16 cellular contexts compared by ENCODE assay signal in genomic region chr17:37610971-37611370, GRCh38. TPM values are rescaled to one million over a fixed set of nuclear protein-coding genes. Genes with fewer than 3 reads are reported as not detected.
A peak's percentile ranks its signal among the peaks of the same experiment; 100 is the strongest.
DNase-seq lines count a peak whose midpoint lies in the region; ATAC-seq, FAIRE-seq and TF ChIP-seq lines count a peak whose summit lies in the region.
"Had no signal": no experiment of that assay in that cellular context is flagged by ENCODE, and none has a peak within 500 bp of the region (broad histone marks: within the 10 kb centered on the region; RNA-seq: fewer than 3 reads in every experiment).

No MANE protein-coding gene starts in this region.

- H3K4me1 Mint-ChIP-seq in Calu3 (ENCODE audit: low read depth, unreplicated experiment) (peaks cover 28% of the 10 kb centered on the region), natural killer cell (peaks cover 30 to 31% of the 10 kb centered on the region in 2 donors)
- H3K4me1 Mint-ChIP-seq in activated T-helper 1 cell treated with anti-CD3 and anti-CD28 coated beads, Interleukin-12 subunit alpha, Interleukin-12 subunit beta, Interleukin-2, Interleukin-4 antibody, amounts not matched to agents 30 ng/mL and 10 ng/mL and 1 ng/mL, durations not matched to agents 14 hours and 24 hours and 36 hours (ENCODE audit: low read depth) = peaks cover 20% of the 10 kb centered on the region

- H3K4me3 Mint-ChIP-seq in Calu3 (ENCODE audit: low read depth, unreplicated experiment) (no peak overlapping the region), natural killer cell (peak overlapping the region; percentile 21)
- H3K4me3 Mint-ChIP-seq in activated T-helper 1 cell treated with anti-CD3 and anti-CD28 coated beads, Interleukin-12 subunit alpha, Interleukin-12 subunit beta, Interleukin-2, Interleukin-4 antibody, amounts not matched to agents 30 ng/mL and 10 ng/mL and 1 ng/mL, durations not matched to agents 14 hours and 24 hours and 36 hours = peak overlapping the region; percentile 1
- H3K4me3 Mint-ChIP-seq: activated CD8-positive, alpha-beta memory T cell treated with anti-CD3 and anti-CD28 coated beads, Interleukin-2, amount 10 ng/mL, durations not matched to agents 7 days and 5 days had no signal

- H3K27ac ChIP-seq in WERI-Rb-1 = no peak overlapping the region; the same call in 1 of the 2 replicates
- H3K27ac ChIP-seq: colonic mucosa, vagina had no signal

- no peak for TF ChIP-seq CTCF in Calu3 (IDR thresholded peaks at IDR 0.05; ENCODE audit: unreplicated experiment)
- no peak for TF ChIP-seq CTCF in natural killer cell (IDR thresholded peaks at IDR 0.05)
- no peak for TF ChIP-seq CTCF in WERI-Rb-1 (IDR thresholded peaks at IDR 0.05; ENCODE audit: low read depth, low read length)

- H3K36me3 ChIP-seq in WERI-Rb-1 = peaks cover 31% of the 10 kb centered on the region
- H3K36me3 ChIP-seq: colonic mucosa had no signal

- CTCF ChIA-PET in Calu3 (lab: Charles Lee) = interaction anchor here (1.0 to 1.9 kb wide), 3 partner anchors 33 to 205 kb away, joined by 3 to 4 read pairs (median 3); no protein-coding TSS in a partner anchor

- H3K27ac Mint-ChIP-seq in Calu3 (ENCODE audit: unreplicated experiment) (peak overlapping the region; percentile 21), natural killer cell (peak overlapping the region; percentile 47 to 94)
- no peak overlapping the region for H3K27ac Mint-ChIP-seq in activated T-helper 1 cell treated with anti-CD3 and anti-CD28 coated beads, Interleukin-12 subunit alpha, Interleukin-12 subunit beta, Interleukin-2, Interleukin-4 antibody, amounts not matched to agents 30 ng/mL and 10 ng/mL and 1 ng/mL, durations not matched to agents 14 hours and 24 hours and 36 hours
- H3K27ac Mint-ChIP-seq: activated CD8-positive, alpha-beta memory T cell treated with anti-CD3 and anti-CD28 coated beads, Interleukin-2, amount 10 ng/mL, durations not matched to agents 7 days and 5 days had no signal

- H3K9me3 Mint-ChIP-seq in Calu3 (ENCODE audit: low read depth, unreplicated experiment) (no peaks in the 10 kb centered on the region), natural killer cell (no peaks in the 10 kb centered on the region)
- no peaks in the 10 kb centered on the region for H3K9me3 Mint-ChIP-seq in activated T-helper 1 cell treated with anti-CD3 and anti-CD28 coated beads, Interleukin-12 subunit alpha, Interleukin-12 subunit beta, Interleukin-2, Interleukin-4 antibody, amounts not matched to agents 30 ng/mL and 10 ng/mL and 1 ng/mL, durations not matched to agents 14 hours and 24 hours and 36 hours
- H3K9me3 Mint-ChIP-seq: naive thymus-derived CD8-positive, alpha-beta T cell had no signal

- no peak for FAIRE-seq in GM19239 (lab: Jason Lieb, UNC)

- no peaks in the 10 kb centered on the region for H3K27me3 Mint-ChIP-seq in Calu3 (ENCODE audit: unreplicated experiment)
- no peaks in the 10 kb centered on the region for H3K27me3 Mint-ChIP-seq in activated T-helper 1 cell treated with anti-CD3 and anti-CD28 coated beads, Interleukin-12 subunit alpha, Interleukin-12 subunit beta, Interleukin-2, Interleukin-4 antibody, amounts not matched to agents 30 ng/mL and 10 ng/mL and 1 ng/mL, durations not matched to agents 14 hours and 24 hours and 36 hours (ENCODE audit: insufficient read depth)
- no peaks in the 10 kb centered on the region for H3K27me3 Mint-ChIP-seq in natural killer cell (ENCODE audit: low read depth in 2 of 2)
- H3K27me3 Mint-ChIP-seq: activated CD8-positive, alpha-beta memory T cell treated with anti-CD3 and anti-CD28 coated beads, Interleukin-2, amount 10 ng/mL, durations not matched to agents 7 days and 5 days; naive thymus-derived CD8-positive, alpha-beta T cell had no signal

- peak; percentile 4 for DNase-seq in CD1c-positive myeloid dendritic cell (ENCODE audit: extremely low spot score)
- DNase-seq in Calu3 = no peak
- no peak for DNase-seq in activated T-helper 1 cell treated with anti-CD3 and anti-CD28 coated beads, Interleukin-12 subunit alpha, Interleukin-12 subunit beta, Interleukin-2, Interleukin-4 antibody, amounts not matched to agents 30 ng/mL and 10 ng/mL and 1 ng/mL, durations not matched to agents 14 hours and 24 hours and 36 hours (ENCODE audit: low spot score)
- DNase-seq in natural killer cell = no peak
- DNase-seq in GM19239 (ENCODE audit: insufficient read length, low spot score) = no peak
- DNase-seq in head of caudate nucleus = no peak
- DNase-seq in WERI-Rb-1 = no peak
- DNase-seq: activated CD8-positive, alpha-beta memory T cell treated with anti-CD3 and anti-CD28 coated beads, Interleukin-2, amount 10 ng/mL, durations not matched to agents 7 days and 5 days; colonic mucosa; naive thymus-derived CD8-positive, alpha-beta T cell; NCI-H2029; NCI-H526 treated with DMSO at 0.1 percent for 48 hours; sigmoid colon; stimulated activated naive CD4-positive, alpha-beta T cell had no signal

- no peaks in the 10 kb centered on the region for H3K27me3 ChIP-seq in WERI-Rb-1 (ENCODE audit: insufficient read depth, low read depth, severe bottlenecking)
- H3K27me3 ChIP-seq: colonic mucosa, hepatocyte, sigmoid colon, vagina had no signal

- no peaks in the 10 kb centered on the region for H3K9me3 ChIP-seq in WERI-Rb-1 (ENCODE audit: severe bottlenecking)
- H3K9me3 ChIP-seq: colonic mucosa, sigmoid colon, vagina had no signal

- no TSS peak for BruUV-seq in Calu3 (replicated peaks; lab: Mats Ljungman, UMichigan)

- H3K36me3 Mint-ChIP-seq in Calu3 (ENCODE audit: insufficient read depth, unreplicated experiment) (peaks cover 78% of the 10 kb centered on the region), natural killer cell (no peaks in the 10 kb centered on the region)
- H3K36me3 Mint-ChIP-seq in activated T-helper 1 cell treated with anti-CD3 and anti-CD28 coated beads, Interleukin-12 subunit alpha, Interleukin-12 subunit beta, Interleukin-2, Interleukin-4 antibody, amounts not matched to agents 30 ng/mL and 10 ng/mL and 1 ng/mL, durations not matched to agents 14 hours and 24 hours and 36 hours (ENCODE audit: low read depth) = peaks cover 22% of the 10 kb centered on the region

- ATAC-seq in natural killer cell = no peak
- ATAC-seq: activated CD8-positive, alpha-beta memory T cell treated with anti-CD3 and anti-CD28 coated beads, Interleukin-2, amount 10 ng/mL, durations not matched to agents 7 days and 5 days; naive thymus-derived CD8-positive, alpha-beta T cell had no signal

- intact Hi-C loops in Calu3 (cut with micrococcal nuclease; ENCODE audit: unreplicated experiment) = no loop called here
- intact Hi-C loops in activated T-helper 1 cell treated with anti-CD3 and anti-CD28 coated beads, Interleukin-12 subunit alpha, Interleukin-12 subunit beta, Interleukin-2, Interleukin-4 antibody, amounts not matched to agents 30 ng/mL and 10 ng/mL and 1 ng/mL, durations not matched to agents 14 hours and 24 hours and 36 hours (cut with micrococcal nuclease) = no loop called here
- intact Hi-C loops in natural killer cell (cut with micrococcal nuclease) = no loop called here
- intact Hi-C loops in head of caudate nucleus (cut with DNase I) = loop anchor here (5.0 kb wide), 1 partner anchor 119 kb away; no protein-coding TSS in a partner anchor

- H3K4me3 ChIP-seq in WERI-Rb-1 (ENCODE audit: low read depth, low read length) = no peak overlapping the region
- H3K4me3 ChIP-seq: colonic mucosa, hepatocyte, sigmoid colon, vagina had no signal

RNA-seq across cellular contexts. Expression of gene SYNRG, which starts 1.8 kb away (rescaled TPM):
- 127 and 130 TPM in 2 replicates for total RNA-seq in Calu3 (2022)
- 51.3 and 51.4 TPM in 2 replicates for total RNA-seq in activated T-helper 1 cell treated with anti-CD3 and anti-CD28 coated beads, Interleukin-12 subunit alpha, Interleukin-12 subunit beta, Interleukin-2, Interleukin-4 antibody, amounts not matched to agents 30 ng/mL and 10 ng/mL and 1 ng/mL, durations not matched to agents 14 hours and 24 hours and 36 hours
- total RNA-seq in natural killer cell = 100 to 1,000 TPM in 1 of 3 donors, 10 to 100 TPM in 2; 82.1 to 137 (median 88.2) TPM

RNA-seq across cellular contexts. Expression of gene DDX52, which starts 32.3 kb away (rescaled TPM):
- total RNA-seq in Calu3 (2022) = 137 and 141 TPM in 2 replicates
- 48.7 and 55.0 TPM in 2 replicates for total RNA-seq in activated T-helper 1 cell treated with anti-CD3 and anti-CD28 coated beads, Interleukin-12 subunit alpha, Interleukin-12 subunit beta, Interleukin-2, Interleukin-4 antibody, amounts not matched to agents 30 ng/mL and 10 ng/mL and 1 ng/mL, durations not matched to agents 14 hours and 24 hours and 36 hours
- total RNA-seq in natural killer cell = 10 to 100 TPM; 39.1 to 47.5 (median 41.9) TPM
